In genomic region chr2:127844973-127845372, GRCh38 we compare ENCODE assay signal across 17 cellular contexts. TPM values are rescaled to one million over a fixed set of nuclear protein-coding genes. Genes with fewer than 3 reads are reported as not detected.
DNase-seq lines count a peak whose midpoint lies in the region; ATAC-seq and TF ChIP-seq lines count a peak whose summit lies in the region.
"Had no signal": no experiment of that assay in that cellular context is flagged by ENCODE, and none has a peak within 500 bp of the region (broad histone marks: within the 10 kb centered on the region; RNA-seq: fewer than 3 reads in every experiment).

No MANE protein-coding gene starts in this region.

- DNase-seq in NCI-H1105 treated with DMSO at 0.1 percent for 48 hours (lab: John Stamatoyannopoulos, UW) (peak; percentile 2), NCI-H1105 (lab: John Stamatoyannopoulos, UW) (no peak), Right ventricle myocardium superior (no peak), cardiac septum (ENCODE audit: low spot score) (no peak), left cardiac atrium (no peak), thyroid gland (peak; percentile 66 to 70), Karpas-422 (no peak)
- no peak for DNase-seq in stimulated activated CD4-positive, alpha-beta T cell treated with anti-CD3 and anti-CD28 coated beads, Interleukin-2, amount 100 ng/mL, for 24 hours
- DNase-seq: 8988T; C1 segment of cervical spinal cord; CD8-positive, alpha-beta T cell; MG63; NCI-H1436; NCI-H187 treated with DMSO at 0.1 percent for 48 hours; NCI-H69; SJCRH30; T-helper 1 cell had no signal

- H3K36me3 ChIP-seq in thyroid gland = peaks cover 18 to 24% of the 10 kb centered on the region in 2 donors
- peaks cover 30% of the 10 kb centered on the region for H3K36me3 ChIP-seq in Karpas-422 (ENCODE audit: insufficient read depth, low read length)

- no peak overlapping the region for H3K4me3 ChIP-seq in thyroid gland (replicated peaks in 1 of 3)
- no peak overlapping the region for H3K4me3 ChIP-seq in Karpas-422 (ENCODE audit: low read length)
- H3K4me3 ChIP-seq: MG63, SJCRH30 had no signal

- H3K27me3 ChIP-seq in thyroid gland (no peaks in the 10 kb centered on the region), Karpas-422 (ENCODE audit: low read length) (no peaks in the 10 kb centered on the region)
- H3K27me3 ChIP-seq: MG63, SJCRH30 had no signal

- H3K4me1 ChIP-seq in thyroid gland (peaks cover 0 to 3% of the 10 kb centered on the region in 2 donors), Karpas-422 (ENCODE audit: low read length) (no peaks in the 10 kb centered on the region)

- 0 out of 2 replicates have a peak, but pooled peaks cover 9% of the 10 kb centered on the region for H4K20me1 ChIP-seq in Karpas-422 (ENCODE audit: insufficient read depth, low read depth, low read length)

- H3K79me2 ChIP-seq in Karpas-422 (ENCODE audit: low read length) = peaks cover 8% of the 10 kb centered on the region

- no peak overlapping the region for H2AFZ ChIP-seq in Karpas-422 (ENCODE audit: low read length)

- intact Hi-C loops in Right ventricle myocardium superior (cut with DNase I) (no loop called here), cardiac septum (cut with DNase I) (no loop called here), left cardiac atrium (cut with DNase I) (no loop called here), thyroid gland (cut with DNase I) (no loop called here)

- H3K9me2 ChIP-seq in Karpas-422 (replicated peaks; ENCODE audit: insufficient read depth, low read length) = no peaks in the 10 kb centered on the region

- TF ChIP-seq CTCF in thyroid gland (IDR thresholded peaks at IDR 0.05) = no peak

- 31 to 43% methylated on average over 4 of the region's 4 CpGs for whole genome bisulfite sequencing in thyroid gland, 2 donors

- no peak overlapping the region for H3K4me2 ChIP-seq in Karpas-422 (ENCODE audit: low read depth, low read length, poor library complexity, severe bottlenecking)

- ATAC-seq in Right ventricle myocardium superior (ENCODE audit: poor library complexity) = peak; percentile 92
- peak; percentile 76 to 90 for ATAC-seq in left cardiac atrium
- ATAC-seq: CD8-positive, alpha-beta T cell had no signal

- TF ChIP-seq POLR2A in thyroid gland (IDR thresholded peaks at IDR 0.05) = no peak

- H3K9me3 ChIP-seq in thyroid gland (no peaks in the 10 kb centered on the region), Karpas-422 (ENCODE audit: low read length) (no peaks in the 10 kb centered on the region)
- H3K9me3 ChIP-seq: MG63, SJCRH30 had no signal

- no peak overlapping the region for H3K27ac ChIP-seq in thyroid gland
- no peak overlapping the region for H3K27ac ChIP-seq in Karpas-422 (ENCODE audit: low read length)
- H3K27ac ChIP-seq: SJCRH30 had no signal

- H3K9ac ChIP-seq in Karpas-422 (ENCODE audit: low read length) = no peak overlapping the region

RNA-seq across cellular contexts. Expression of gene POLR2D, which starts 13.0 kb away (rescaled TPM):
- total RNA-seq in Right ventricle myocardium superior (18.5 TPM), cardiac septum (19.6 TPM), left cardiac atrium (10 to 100 TPM; 18.8 to 21.8 TPM), thyroid gland (10 to 100 TPM in 3 of 4 donors, 1 to 10 TPM in 1; 8.6 to 11.4 (median 10.7) TPM)
- total RNA-seq in Karpas-422 (2014; rRNA removed; shearing (Covaris generic); ENCODE audit: low replicate concordance) = 18.5 and 33.5 TPM in 2 replicates

RNA-seq across cellular contexts. Expression of gene WDR33, which starts 34.0 kb away (rescaled TPM):
- total RNA-seq in Right ventricle myocardium superior (37.9 TPM), cardiac septum (35.9 TPM), left cardiac atrium (10 to 100 TPM; 34.8 to 36.6 TPM), thyroid gland (10 to 100 TPM; 54.4 to 95.8 (median 67.5) TPM)
- 33.6 and 65.0 TPM in 2 replicates for total RNA-seq in Karpas-422 (2014; rRNA removed; shearing (Covaris generic); ENCODE audit: low replicate concordance)

RNA-seq across cellular contexts. Expression of gene AMMECR1L, which starts 40.8 kb away (rescaled TPM):
- total RNA-seq in Right ventricle myocardium superior = 9.7 TPM
- 11.8 TPM for total RNA-seq in cardiac septum
- 10 to 100 TPM in 1 of 2 donors, 1 to 10 TPM in 1; 8.0 to 11.7 TPM for total RNA-seq in left cardiac atrium
- total RNA-seq in thyroid gland = 10 to 100 TPM; 10.3 to 13.4 (median 11.5) TPM
- 6.4 and 8.2 TPM in 2 replicates for total RNA-seq in Karpas-422 (2014; rRNA removed; shearing (Covaris generic); ENCODE audit: low replicate concordance)

Comparison
In these comparisons a context has a peak if more than half of its experiments do, and no peak if none do; other contexts are left out.
1. DNase-seq: peak in NCI-H1105 treated with DMSO at 0.1 percent for 48 hours (single experiment) and thyroid gland (2 of 2); none in NCI-H1105 (single experiment), Right ventricle myocardium superior (single experiment), cardiac septum (single experiment), left cardiac atrium (single experiment), stimulated activated CD4-positive, alpha-beta T cell treated with anti-CD3 and anti-CD28 coated beads, Interleukin-2, amount 100 ng/mL, for 24 hours (0 of 2) and Karpas-422 (single experiment).